In genomic region chr7:39949980-39950472, GRCh38 we compare ENCODE assay signal across 8 cellular contexts. TPM values are rescaled to one million over a fixed set of nuclear protein-coding genes. Genes with fewer than 3 reads are reported as not detected.
DNase-seq lines count a peak whose midpoint lies in the region; ATAC-seq, FAIRE-seq and TF ChIP-seq lines count a peak whose summit lies in the region.

TSS of gene CDK13 (plus strand) at chr7:39950256. CDS start at chr7:39950642, 386 bp downstream.

- TF ChIP-seq CTCF in GM23338 (conservative IDR thresholded peaks at IDR 0.05; ENCODE audit: low read depth in 2 of 2) (no peak), LNCaP clone FGC (IDR thresholded peaks at IDR 0.05; ENCODE audit: control insufficient read depth, extremely low read depth, insufficient read depth) (peak; percentile 32), glutamatergic neuron (IDR thresholded peaks at IDR 0.05; ENCODE audit: partially characterized antibody, unreplicated experiment) (no peak), pancreas (IDR thresholded peaks at IDR 0.05) (no peak), thyroid gland (IDR thresholded peaks at IDR 0.05) (peak in 2 of 6 experiments; percentile 2 to 21)

- H3K9me3 Mint-ChIP-seq in GM23338 (no peaks in the 10 kb centered on the region; the same call in 1 of the 3 replicates), glutamatergic neuron (ENCODE audit: unreplicated experiment) (peaks cover 15% of the 10 kb centered on the region)
- H3K9me3 Mint-ChIP-seq in activated naive CD4-positive, alpha-beta T cell treated with anti-CD3 and anti-CD28 coated beads, Interleukin-2, amount 50 U/mL, for 24 hours, result no peaks in the 10 kb centered on the region

- H3F3A ChIP-seq in GM23338 (replicated peaks; ENCODE audit: low read depth), result no peaks in the 10 kb centered on the region; the same call in 1 of the 2 replicates

- peak within 1 kb of the TSS; percentile 14; the same call in 1 of the 2 replicates for H2AFZ ChIP-seq in GM23338

- intact Hi-C loops in pancreas (cut with DNase I), result loop anchor here in 1 of 3 donors (5.0 kb wide), 2 partner anchors 42 to 102 kb away; no protein-coding TSS in a partner anchor
- intact Hi-C loops in thyroid gland (cut with DNase I), result loop anchor here (5.0 to 10.0 kb wide), 3 partner anchors 53 to 185 kb away; partner anchors contain the start of genes MPLKIP and SUGCT

- peaks cover 35% of the 10 kb centered on the region for H3K79me2 ChIP-seq in GM23338 (replicated peaks; ENCODE audit: insufficient read depth)

- H3K4me3 ChIP-seq in GM23338 (peak within 1 kb of the TSS; percentile 80), LNCaP clone FGC (ENCODE audit: low read depth, low read length) (peak within 1 kb of the TSS; percentile 86), pancreas (peak within 1 kb of the TSS; percentile 89 to 95 (median 92)), thyroid gland (replicated peaks in 1 of 3) (peak within 1 kb of the TSS; percentile 55 to 94 (median 84))

- H3K4me3 Mint-ChIP-seq in GM23338, result peak within 1 kb of the TSS; percentile 99
- H3K4me3 Mint-ChIP-seq in activated naive CD4-positive, alpha-beta T cell treated with anti-CD3 and anti-CD28 coated beads, Interleukin-2, amount 50 U/mL, for 24 hours, result peak within 1 kb of the TSS; percentile 98
- H3K4me3 Mint-ChIP-seq in glutamatergic neuron (ENCODE audit: unreplicated experiment), result peak within 1 kb of the TSS; percentile 99

- H3K9me2 ChIP-seq in GM23338 (ENCODE audit: insufficient read depth), result no peaks in the 10 kb centered on the region

- peaks cover 9% of the 10 kb centered on the region for H3K27me3 Mint-ChIP-seq in GM23338 (ENCODE audit: insufficient read depth, low read depth, poor library complexity)
- H3K27me3 Mint-ChIP-seq in activated naive CD4-positive, alpha-beta T cell treated with anti-CD3 and anti-CD28 coated beads, Interleukin-2, amount 50 U/mL, for 24 hours, result no peaks in the 10 kb centered on the region
- peaks cover 12% of the 10 kb centered on the region for H3K27me3 Mint-ChIP-seq in glutamatergic neuron (ENCODE audit: unreplicated experiment)

- peak within 1 kb of the TSS; percentile 93 for H3K9ac ChIP-seq in ES-I3 (ENCODE audit: low read depth, low read length)

- WGBS in pancreas, 2 donors, result 0 to 1% methylated on average over 42 to 58 of the region's 58 CpGs
- 0% methylated on average over 3 to 20 of the region's 58 CpGs for WGBS in thyroid gland, 2 donors

- TF ChIP-seq POLR2A in thyroid gland (IDR thresholded peaks at IDR 0.05), result no peak

- no peaks in the 10 kb centered on the region for H3K36me3 ChIP-seq in ES-I3 (ENCODE audit: insufficient read depth, low read length)
- H3K36me3 ChIP-seq in GM23338 (ENCODE audit: insufficient read depth), result no peaks in the 10 kb centered on the region
- H3K36me3 ChIP-seq in pancreas, result no peaks in the 10 kb centered on the region
- H3K36me3 ChIP-seq in thyroid gland, result no peaks in the 10 kb centered on the region

- H3K9me3 ChIP-seq in ES-I3 (ENCODE audit: control insufficient read depth, insufficient read depth, low read length), result no peaks in the 10 kb centered on the region
- no peaks in the 10 kb centered on the region for H3K9me3 ChIP-seq in pancreas
- H3K9me3 ChIP-seq in thyroid gland, result no peaks in the 10 kb centered on the region

- H3K27ac Mint-ChIP-seq in GM23338 (peak within 1 kb of the TSS; percentile 100), glutamatergic neuron (ENCODE audit: unreplicated experiment) (peak within 1 kb of the TSS; percentile 99)
- peak within 1 kb of the TSS; percentile 99 for H3K27ac Mint-ChIP-seq in activated naive CD4-positive, alpha-beta T cell treated with anti-CD3 and anti-CD28 coated beads, Interleukin-2, amount 50 U/mL, for 24 hours

- peaks cover 34% of the 10 kb centered on the region for H4K20me1 ChIP-seq in GM23338 (replicated peaks; ENCODE audit: insufficient read depth)

- H3K4me2 ChIP-seq in GM23338, result peak within 1 kb of the TSS; percentile 82

- H3K4me1 Mint-ChIP-seq in GM23338 (peaks cover 12% of the 10 kb centered on the region), glutamatergic neuron (ENCODE audit: low read depth, unreplicated experiment) (peaks cover 10% of the 10 kb centered on the region)
- H3K4me1 Mint-ChIP-seq in activated naive CD4-positive, alpha-beta T cell treated with anti-CD3 and anti-CD28 coated beads, Interleukin-2, amount 50 U/mL, for 24 hours, result peaks cover 42% of the 10 kb centered on the region

- DNase-seq in GM23338 (ENCODE audit: low spot score) (peak; percentile 74), LNCaP clone FGC (ENCODE audit: low read depth) (peak; percentile 47), glutamatergic neuron (peak; percentile 82), pancreas (peak in 5 of 6 donors; percentile 75 to 86 (median 80)), thyroid gland (peak; percentile 78 to 80)

- H3K4me1 ChIP-seq in ES-I3 (ENCODE audit: insufficient read depth, low read length), result no peaks in the 10 kb centered on the region
- peaks cover 21% of the 10 kb centered on the region for H3K4me1 ChIP-seq in GM23338 (ENCODE audit: insufficient read depth)
- peaks cover 12 to 17% (median 16%) of the 10 kb centered on the region in 3 donors for H3K4me1 ChIP-seq in pancreas
- peaks cover 21 to 27% of the 10 kb centered on the region in 2 donors for H3K4me1 ChIP-seq in thyroid gland

- H3K27me3 ChIP-seq in GM23338 (ENCODE audit: insufficient read depth), result no peaks in the 10 kb centered on the region
- H3K27me3 ChIP-seq in pancreas, result no peaks in the 10 kb centered on the region
- no peaks in the 10 kb centered on the region for H3K27me3 ChIP-seq in thyroid gland

- peaks cover 8% of the 10 kb centered on the region; the same call in 2 of the 3 replicates for H3K36me3 Mint-ChIP-seq in GM23338 (ENCODE audit: low read depth)
- peaks cover 2% of the 10 kb centered on the region for H3K36me3 Mint-ChIP-seq in activated naive CD4-positive, alpha-beta T cell treated with anti-CD3 and anti-CD28 coated beads, Interleukin-2, amount 50 U/mL, for 24 hours
- H3K36me3 Mint-ChIP-seq in glutamatergic neuron (ENCODE audit: unreplicated experiment), result no peaks in the 10 kb centered on the region

- H3K27ac ChIP-seq in GM23338 (ENCODE audit: low read depth) (peak within 1 kb of the TSS; percentile 97), pancreas (peak within 1 kb of the TSS; percentile 98 to 99 (median 99)), thyroid gland (peak within 1 kb of the TSS; percentile 99)

- no peak for FAIRE-seq in pancreas (lab: Jason Lieb, UNC)

- ATAC-seq in GM23338 (peak; percentile 38), SK-N-SH treated with all-trans-retinoic acid at 6 μM for 48 hours (peak; percentile 67), pancreas (peak; percentile 49 to 64 (median 53))

TF ChIP-seq in GM23338, 12 proteins besides CTCF, POLR2A, EP300 and RAD21:
- TF ChIP-seq ZNF331 (CRISPR knock-in tag; IDR thresholded peaks at IDR 0.05; ENCODE audit: low read depth) (no peak), POLR2AphosphoS5 (IDR thresholded peaks at IDR 0.05; ENCODE audit: low read depth) (peak; percentile 9)

TF ChIP-seq in SK-N-SH treated with all-trans-retinoic acid at 6 μM for 48 hours, 23 proteins besides CTCF, POLR2A, EP300 and RAD21 (continues in another document):
- TF ChIP-seq RARB (CRISPR knock-in tag; IDR thresholded peaks at IDR 0.05) (no peak), ZFP3 (CRISPR knock-in tag; IDR thresholded peaks at IDR 0.05) (no peak), ZNF70 (CRISPR knock-in tag; IDR thresholded peaks at IDR 0.05) (no peak), TCF4 (CRISPR knock-in tag; IDR thresholded peaks at IDR 0.05; ENCODE audit: borderline replicate concordance) (no peak), ZFP30 (CRISPR knock-in tag; IDR thresholded peaks at IDR 0.05) (no peak), POU6F1 (CRISPR knock-in tag; IDR thresholded peaks at IDR 0.05; ENCODE audit: borderline replicate concordance, low read depth) (no peak), ZNF565 (CRISPR knock-in tag; conservative IDR thresholded peaks at IDR 0.05; ENCODE audit: low read depth) (no peak), PATZ1 (CRISPR knock-in tag; IDR thresholded peaks at IDR 0.05; ENCODE audit: borderline replicate concordance) (peak; percentile 73; the same call in 1 of the 2 replicates)

RNA-seq across cellular contexts. Expression of gene CDK13, which starts in this region (rescaled TPM):
- total RNA-seq in GM23338 (2014; rRNA removed; shearing (Covaris generic)), result 80.2 and 88.4 TPM in 2 replicates
- polyA plus RNA-seq in GM23338 (2016; fragmentation: Nextera tagmentation; extraction: Ambion mirVana) (38.1 and 39.4 TPM in 2 replicates), pancreas (10 to 100 TPM; 13.2 to 22.0 TPM)
- total RNA-seq in glutamatergic neuron (ENCODE audit: unreplicated experiment) (53.2 TPM), pancreas (10 to 100 TPM; 20.7 to 34.7 (median 23.5) TPM), thyroid gland (100 to 1,000 TPM; 131 to 191 (median 141) TPM)

Comparison
In these comparisons a context has a peak if more than half of its experiments do, and no peak if none do; other contexts are left out.
1. Peak in every context shown above with its lines: DNase-seq, ATAC-seq, H3K4me3 ChIP-seq and H3K27ac ChIP-seq.